Comparison of ENCODE assay signal across 1 cellular context in genomic region chr12:65605019-65605418, GRCh38.
A peak's percentile ranks its signal among the peaks of the same experiment; 100 is the strongest.
TF ChIP-seq lines count a peak whose summit lies in the region.

No MANE protein-coding gene starts in this region.

TF ChIP-seq in GM12878, 131 proteins besides CTCF, POLR2A, EP300 and RAD21 (continued from another document):
- TF ChIP-seq CREB1 (IDR thresholded peaks at IDR 0.05; ENCODE audit: low read depth) (peak; percentile 19; the same call in 1 of the 2 replicates), E2F4 (IDR thresholded peaks at IDR 0.05; ENCODE audit: low read depth, low read length) (no peak), MEF2A (IDR thresholded peaks at IDR 0.05; ENCODE audit: insufficient read depth, low read depth, low read length) (0 out of 2 replicates have a peak, but pooled peaks have one; percentile 25), JUNB (IDR thresholded peaks at IDR 0.05) (peak; percentile 65), STAT3 (IDR thresholded peaks at IDR 0.05; ENCODE audit: low read depth, low read length) (no peak)
